15 cellular contexts compared by ENCODE assay signal in genomic region chr3:135973846-135974245, GRCh38.
"Had no signal": no experiment of that assay in that cellular context is flagged by ENCODE, and none has a peak within 500 bp of the region (broad histone marks: within the 10 kb centered on the region; RNA-seq: fewer than 3 reads in every experiment).

No MANE protein-coding gene starts in this region.

- H3K4me1 ChIP-seq: left lung, right lobe of liver had no signal

- H3K4me3 Mint-ChIP-seq: activated CD8-positive, alpha-beta memory T cell treated with anti-CD3 and anti-CD28 coated beads, Interleukin-2, amount 10 ng/mL, durations not matched to agents 7 days and 5 days; activated T-cell treated with anti-CD3 and anti-CD28 coated beads, Interleukin-2, amount 50 U/mL, for 4 hours; immature natural killer cell; mesothelial cell of epicardium had no signal

- H3K27me3 ChIP-seq: left lung, right lobe of liver had no signal

- H3K9me3 ChIP-seq: left lung, right lobe of liver had no signal

- H3K4me3 ChIP-seq: left lung, right lobe of liver had no signal

- H3K27ac ChIP-seq: left lung, parathyroid adenoma, right lobe of liver had no signal

- H3K9ac ChIP-seq: parathyroid adenoma had no signal

- DNase-seq: activated CD4-positive, alpha-beta T cell treated with anti-CD3 and anti-CD28 coated beads for 1 hour; activated CD4-positive, alpha-beta T cell treated with anti-CD3 and anti-CD28 coated beads, Interleukin-2, amount 50 U/mL, for 48 hours; activated CD8-positive, alpha-beta memory T cell treated with anti-CD3 and anti-CD28 coated beads, Interleukin-2, amount 10 ng/mL, durations not matched to agents 7 days and 5 days; activated effector memory CD4-positive, alpha-beta T cell treated with anti-CD3 and anti-CD28 coated beads, Interleukin-2, amount 50 U/mL, for 16 hours; activated T-cell treated with anti-CD3 and anti-CD28 coated beads, Interleukin-2, amount 50 U/mL, for 4 hours; dermis blood vessel endothelial cell; glutamatergic neuron; immature natural killer cell; left lung; right lobe of liver; stimulated activated naive CD4-positive, alpha-beta T cell treated with Interleukin-2 at 50 U/mL for 16 hours had no signal

- ATAC-seq: activated CD8-positive, alpha-beta memory T cell treated with anti-CD3 and anti-CD28 coated beads, Interleukin-2, amount 10 ng/mL, durations not matched to agents 7 days and 5 days; activated naive CD4-positive, alpha-beta T cell treated with anti-CD3 and anti-CD28 coated beads, Interleukin-2, amount 50 U/mL, for 72 hours; activated T-cell treated with anti-CD3 and anti-CD28 coated beads, Interleukin-2, amount 50 U/mL, for 4 hours; esophagus mucosa; left lung; right lobe of liver had no signal

- H3K9me3 Mint-ChIP-seq: activated naive CD4-positive, alpha-beta T cell treated with anti-CD3 and anti-CD28 coated beads, Interleukin-2, amount 50 U/mL, for 72 hours; immature natural killer cell had no signal

- H3K36me3 ChIP-seq: left lung, right lobe of liver had no signal

- H3K36me3 Mint-ChIP-seq: activated CD8-positive, alpha-beta memory T cell treated with anti-CD3 and anti-CD28 coated beads, Interleukin-2, amount 10 ng/mL, durations not matched to agents 7 days and 5 days; activated naive CD4-positive, alpha-beta T cell treated with anti-CD3 and anti-CD28 coated beads, Interleukin-2, amount 50 U/mL, for 72 hours had no signal

- H3K27ac Mint-ChIP-seq: activated CD8-positive, alpha-beta memory T cell treated with anti-CD3 and anti-CD28 coated beads, Interleukin-2, amount 10 ng/mL, durations not matched to agents 7 days and 5 days; activated naive CD4-positive, alpha-beta T cell treated with anti-CD3 and anti-CD28 coated beads, Interleukin-2, amount 50 U/mL, for 72 hours; immature natural killer cell had no signal

- H2AFZ ChIP-seq: parathyroid adenoma had no signal

- H3K4me1 Mint-ChIP-seq: activated CD8-positive, alpha-beta memory T cell treated with anti-CD3 and anti-CD28 coated beads, Interleukin-2, amount 10 ng/mL, durations not matched to agents 7 days and 5 days had no signal
